Comparison of ENCODE assay signal across 9 cellular contexts in genomic region chr18:35267809-35268208, GRCh38. TPM values are rescaled to one million over a fixed set of nuclear protein-coding genes. Genes with fewer than 3 reads are reported as not detected.
DNase-seq lines count a peak whose midpoint lies in the region; ATAC-seq and TF ChIP-seq lines count a peak whose summit lies in the region.
"Had no signal": no experiment of that assay in that cellular context is flagged by ENCODE, and none has a peak within 500 bp of the region (broad histone marks: within the 10 kb centered on the region; RNA-seq: fewer than 3 reads in every experiment).

No MANE protein-coding gene starts in this region.

- H3K4me1 Mint-ChIP-seq in CD4-positive, alpha-beta memory T cell: peaks cover 17 to 30% (median 25%) of the 10 kb centered on the region in 4 donors
- H3K4me1 Mint-ChIP-seq in WTC11 (peaks cover 3% of the 10 kb centered on the region), chondrocyte (ENCODE audit: low read depth) (no peaks in the 10 kb centered on the region)

- CTCF ChIA-PET in CD4-positive, alpha-beta memory T cell (lab: Charles Lee; ENCODE audit: partially characterized antibody): interaction anchor here (0.7 to 5.0 kb wide), 6 partner anchors 21 to 241 kb away, joined by 3 to 21 read pairs (median 5); partner anchors contain the start of genes ZNF397 and ZSCAN30
- CTCF ChIA-PET in WTC11 (lab: Charles Lee): interaction anchor here (0.5 to 1.6 kb wide), 4 partner anchors 22 to 88 kb away, joined by 3 to 7 read pairs (median 5); partner anchors contain the start of genes ZNF24 and ZSCAN30

- no peak for ATAC-seq in WTC11
- no peak for ATAC-seq in HG03097 (IDR thresholded peaks at IDR 0.05; ENCODE audit: low FRiP score, unreplicated experiment)
- no peak for ATAC-seq in omental fat pad (ENCODE audit: low FRiP score)

- no peaks in the 10 kb centered on the region for H3K27me3 Mint-ChIP-seq in CD4-positive, alpha-beta memory T cell
- H3K27me3 Mint-ChIP-seq in WTC11 (ENCODE audit: low read depth) (peaks cover 29% of the 10 kb centered on the region), chondrocyte (ENCODE audit: low read depth) (no peaks in the 10 kb centered on the region)

- no peak for TF ChIP-seq POLR2A in prostate gland (IDR thresholded peaks at IDR 0.05)

- H3K27ac Mint-ChIP-seq in CD4-positive, alpha-beta memory T cell: peak overlapping the region; percentile 43 to 98 (median 86)
- H3K27ac Mint-ChIP-seq in WTC11 (no peak overlapping the region), chondrocyte (ENCODE audit: unreplicated experiment) (no peak overlapping the region)

- H3K27me3 ChIP-seq in CD4-positive, alpha-beta memory T cell (ENCODE audit: insufficient read depth, low read length): no peaks in the 10 kb centered on the region
- H3K27me3 ChIP-seq in prostate gland (replicated peaks; ENCODE audit: insufficient read depth): no peaks in the 10 kb centered on the region
- H3K27me3 ChIP-seq: SJSA1 had no signal

- POLR2A ChIA-PET in CD4-positive, alpha-beta memory T cell (lab: Charles Lee; ENCODE audit: partially characterized antibody): interaction anchor here (1.0 to 4.2 kb wide), 9 partner anchors 14 to 314 kb away, joined by 5 to 59 read pairs (median 8); partner anchors contain the start of genes INO80C, ZNF24, ZNF396 and ZNF397
- POLR2A ChIA-PET in WTC11 (lab: Charles Lee): interaction anchor here (1.3 to 1.7 kb wide), 2 partner anchors 22 to 27 kb away, joined by 3 to 14 read pairs; partner anchors contain the start of genes ZNF397 and ZSCAN30

- WGBS in prostate gland: 48% methylated on average over 30 of the region's 30 CpGs

- peaks cover 10% of the 10 kb centered on the region for H3K4me1 ChIP-seq in CD4-positive, alpha-beta memory T cell (ENCODE audit: insufficient read depth, low read length)
- no peaks in the 10 kb centered on the region for H3K4me1 ChIP-seq in prostate gland (replicated peaks)
- H3K4me1 ChIP-seq: SJSA1 had no signal

- no peak for TF ChIP-seq CTCF in WTC11 (IDR thresholded peaks at IDR 0.05)
- TF ChIP-seq CTCF in epithelial cell of esophagus (IDR thresholded peaks at IDR 0.05; ENCODE audit: insufficient read depth, low read depth, low read length, missing control alignments): no peak
- no peak for TF ChIP-seq CTCF in prostate gland (IDR thresholded peaks at IDR 0.05)
- TF ChIP-seq CTCF in chondrocyte (IDR thresholded peaks at IDR 0.05): no peak
- no peak for TF ChIP-seq CTCF in omental fat pad (IDR thresholded peaks at IDR 0.05)

- H3K27ac ChIP-seq in CD4-positive, alpha-beta memory T cell (ENCODE audit: low read depth, low read length): no peak overlapping the region
- H3K27ac ChIP-seq in prostate gland: peak overlapping the region; percentile 63 to 71
- H3K27ac ChIP-seq: SJSA1 had no signal

- peaks cover 0 to 5% of the 10 kb centered on the region in 2 donors for H3K36me3 Mint-ChIP-seq in CD4-positive, alpha-beta memory T cell
- H3K36me3 Mint-ChIP-seq in WTC11 (peaks cover 34% of the 10 kb centered on the region), chondrocyte (ENCODE audit: low read depth) (peaks cover 29% of the 10 kb centered on the region)

- peaks cover 0 to 3% (median 0%) of the 10 kb centered on the region in 8 donors for H3K9me3 Mint-ChIP-seq in CD4-positive, alpha-beta memory T cell
- H3K9me3 Mint-ChIP-seq in WTC11: peaks cover 33% of the 10 kb centered on the region
- H3K9me3 Mint-ChIP-seq in chondrocyte (ENCODE audit: low read depth): peaks cover 15% of the 10 kb centered on the region

- no peaks in the 10 kb centered on the region for H3K36me3 ChIP-seq in CD4-positive, alpha-beta memory T cell (ENCODE audit: insufficient read depth, low read length)
- no peaks in the 10 kb centered on the region for H3K36me3 ChIP-seq in prostate gland
- H3K36me3 ChIP-seq: SJSA1 had no signal

- H3K4me3 ChIP-seq in CD4-positive, alpha-beta memory T cell (ENCODE audit: low read length in 2 of 2): peak overlapping the region; percentile 24 to 71
- H3K4me3 ChIP-seq in epithelial cell of esophagus (ENCODE audit: low read length) (peak overlapping the region; percentile 55), prostate gland (peak overlapping the region; percentile 50 to 65)
- H3K4me3 ChIP-seq: SJSA1 had no signal

- peak overlapping the region; percentile 93 to 99 (median 96) for H3K4me3 Mint-ChIP-seq in CD4-positive, alpha-beta memory T cell
- peak overlapping the region; percentile 41 for H3K4me3 Mint-ChIP-seq in WTC11
- no peak overlapping the region for H3K4me3 Mint-ChIP-seq in chondrocyte (ENCODE audit: unreplicated experiment)

- DNase-seq in CD4-positive, alpha-beta memory T cell: peak in 3 of 5 donors; percentile 5 to 42 (median 17)
- DNase-seq in WTC11 (ENCODE audit: low spot score): no peak
- no peak for DNase-seq in epithelial cell of esophagus (ENCODE audit: low read depth)
- DNase-seq in prostate gland (ENCODE audit: low spot score): no peak
- no peak for DNase-seq in NCI-H128 (lab: John Stamatoyannopoulos, UW; ENCODE audit: unreplicated experiment)
- no peak for DNase-seq in chondrocyte (ENCODE audit: low spot score)
- DNase-seq in omental fat pad (ENCODE audit: low spot score): no peak

- intact Hi-C loops in CD4-positive, alpha-beta memory T cell (cut with micrococcal nuclease): loop anchor here (1.0 kb wide), 3 partner anchors 22 to 76 kb away; partner anchors contain the start of genes ZNF24 and ZSCAN30
- intact Hi-C loops in prostate gland (cut with DNase I): no loop called here

- no peaks in the 10 kb centered on the region for H3K9me3 ChIP-seq in CD4-positive, alpha-beta memory T cell (ENCODE audit: control insufficient read depth in 1 of 2, low read length in 2 of 2)
- H3K9me3 ChIP-seq in prostate gland: no peaks in the 10 kb centered on the region

TF ChIP-seq in WTC11, 78 proteins besides CTCF, POLR2A, EP300 and RAD21 (continues in another document):
- TF ChIP-seq ZNF219 (CRISPR knock-in tag; IDR thresholded peaks at IDR 0.05; ENCODE audit: borderline replicate concordance): peak; percentile 76; the same call in 1 of the 2 replicates
- TF ChIP-seq ZNF317 (CRISPR knock-in tag; IDR thresholded peaks at IDR 0.05; ENCODE audit: borderline replicate concordance, low read depth): 0 out of 2 replicates have a peak, but pooled peaks have one; percentile 40
- no peak for TF ChIP-seq HMGA2 (CRISPR knock-in tag; IDR thresholded peaks at IDR 0.05)
- no peak for TF ChIP-seq MYBL2 (CRISPR knock-in tag; IDR thresholded peaks at IDR 0.05)
- no peak for TF ChIP-seq E2F4 (CRISPR knock-in tag; IDR thresholded peaks at IDR 0.05; ENCODE audit: borderline replicate concordance, low read depth)
- TF ChIP-seq ZNF138 (CRISPR knock-in tag; conservative IDR thresholded peaks at IDR 0.05): peak; percentile 72; the same call in 1 of the 2 replicates
- 0 out of 2 replicates have a peak, but pooled peaks have one; percentile 33 for TF ChIP-seq RELA (CRISPR knock-in tag; IDR thresholded peaks at IDR 0.05; ENCODE audit: borderline replicate concordance)
- TF ChIP-seq ZNF532 (CRISPR knock-in tag; IDR thresholded peaks at IDR 0.05; ENCODE audit: borderline replicate concordance): no peak
- no peak for TF ChIP-seq ZNF416 (CRISPR knock-in tag; IDR thresholded peaks at IDR 0.05)
- no peak for TF ChIP-seq ESRRA (CRISPR knock-in tag; IDR thresholded peaks at IDR 0.05; ENCODE audit: borderline replicate concordance)

RNA-seq across cellular contexts. Expression of gene ZSCAN30, which starts 22.2 kb away (rescaled TPM):
- 10 to 100 TPM; 16.9 to 18.4 TPM for total RNA-seq in CD4-positive, alpha-beta memory T cell
- 1 to 10 TPM; 2.6 to 5.6 TPM for polyA plus RNA-seq in CD4-positive, alpha-beta memory T cell
- total RNA-seq in WTC11 (2021) (21.9 to 24.3 TPM (median 22.6 TPM) in 3 replicates), prostate gland (10 to 100 TPM; 18.3 to 21.3 TPM), chondrocyte (8.8 to 14.7 TPM (median 9.8 TPM) in 3 replicates), omental fat pad (10 to 100 TPM in 3 of 4 donors, 1 to 10 TPM in 1; 9.5 to 14.0 (median 13.6) TPM)

RNA-seq across cellular contexts. Expression of gene ZNF397, which starts 27.0 kb away (rescaled TPM):
- 10 to 100 TPM; 56.1 to 58.5 TPM for total RNA-seq in CD4-positive, alpha-beta memory T cell
- polyA plus RNA-seq in CD4-positive, alpha-beta memory T cell: 1 to 10 TPM; 4.6 to 7.4 TPM
- total RNA-seq in WTC11 (2021) (39.6 to 44.0 TPM (median 42.3 TPM) in 3 replicates), prostate gland (10 to 100 TPM; 32.9 TPM), chondrocyte (12.0 to 18.9 TPM (median 12.1 TPM) in 3 replicates), omental fat pad (10 to 100 TPM; 15.9 to 33.9 (median 22.8) TPM)

Comparison
In these comparisons a context has a peak if more than half of its experiments do, and no peak if none do; other contexts are left out.
1. DNase-seq: peak in CD4-positive, alpha-beta memory T cell (3 of 5); none in WTC11 (single experiment), epithelial cell of esophagus (single experiment), prostate gland (single experiment), NCI-H128 (single experiment), chondrocyte (single experiment) and omental fat pad (single experiment).
2. H3K27ac Mint-ChIP-seq: peak in CD4-positive, alpha-beta memory T cell (7 of 7); none in WTC11 (single experiment) and chondrocyte (single experiment).
3. Peak in every context shown above with its lines, with median percentiles within 50 percentile points of each other: H3K4me3 ChIP-seq.